ENCODE assay signal across 1 cellular context in the genomic region with DNA sequence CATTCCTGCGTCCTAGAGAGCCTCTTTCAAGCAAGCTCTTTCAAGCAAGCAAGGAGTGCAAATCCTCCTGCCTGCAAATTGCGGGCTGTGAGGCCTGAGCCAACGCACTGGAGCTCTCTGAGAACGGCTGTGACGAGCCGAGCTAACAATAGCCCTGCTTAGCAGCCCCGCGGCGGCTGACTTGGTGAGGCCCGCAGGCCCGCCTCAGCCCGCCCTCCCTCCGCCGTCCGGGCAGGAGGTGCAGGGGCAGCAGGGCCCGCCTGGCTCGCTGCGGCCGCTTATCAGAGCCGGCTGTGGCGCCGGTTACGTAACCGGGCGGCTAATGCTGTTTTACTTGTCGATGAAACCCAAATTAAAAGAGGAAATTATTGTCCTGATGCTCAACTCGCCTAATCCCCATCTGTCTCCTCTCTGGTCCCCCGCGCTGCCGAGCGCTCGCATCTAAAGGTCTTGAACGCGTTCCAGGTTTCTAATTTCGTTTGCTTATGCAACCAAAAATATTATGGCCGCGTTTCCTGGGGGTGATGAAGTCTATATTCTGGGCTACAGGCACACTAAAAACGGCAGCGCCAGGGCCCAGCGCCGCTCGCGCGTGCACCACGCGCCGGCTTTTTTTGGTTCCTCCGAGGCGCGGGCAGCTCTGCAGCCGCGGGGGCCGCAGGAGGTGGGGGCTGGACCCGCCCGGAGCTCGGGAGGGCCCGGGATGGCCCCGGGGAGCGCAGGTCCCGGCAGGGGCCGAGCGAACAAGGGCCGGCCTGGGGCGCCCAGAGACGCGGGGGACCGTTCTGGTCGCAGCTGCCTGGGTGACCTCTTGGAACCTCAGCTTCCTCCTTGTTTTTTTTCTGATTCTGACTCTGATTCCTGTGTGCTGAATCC.
TF ChIP-seq lines count a peak whose summit lies in the region.

No MANE protein-coding gene starts in this region.

TF ChIP-seq in HepG2, 621 proteins besides CTCF, POLR2A, EP300 and RAD21 (continued from another document and continues in another):
- TF ChIP-seq, protein P1, sequence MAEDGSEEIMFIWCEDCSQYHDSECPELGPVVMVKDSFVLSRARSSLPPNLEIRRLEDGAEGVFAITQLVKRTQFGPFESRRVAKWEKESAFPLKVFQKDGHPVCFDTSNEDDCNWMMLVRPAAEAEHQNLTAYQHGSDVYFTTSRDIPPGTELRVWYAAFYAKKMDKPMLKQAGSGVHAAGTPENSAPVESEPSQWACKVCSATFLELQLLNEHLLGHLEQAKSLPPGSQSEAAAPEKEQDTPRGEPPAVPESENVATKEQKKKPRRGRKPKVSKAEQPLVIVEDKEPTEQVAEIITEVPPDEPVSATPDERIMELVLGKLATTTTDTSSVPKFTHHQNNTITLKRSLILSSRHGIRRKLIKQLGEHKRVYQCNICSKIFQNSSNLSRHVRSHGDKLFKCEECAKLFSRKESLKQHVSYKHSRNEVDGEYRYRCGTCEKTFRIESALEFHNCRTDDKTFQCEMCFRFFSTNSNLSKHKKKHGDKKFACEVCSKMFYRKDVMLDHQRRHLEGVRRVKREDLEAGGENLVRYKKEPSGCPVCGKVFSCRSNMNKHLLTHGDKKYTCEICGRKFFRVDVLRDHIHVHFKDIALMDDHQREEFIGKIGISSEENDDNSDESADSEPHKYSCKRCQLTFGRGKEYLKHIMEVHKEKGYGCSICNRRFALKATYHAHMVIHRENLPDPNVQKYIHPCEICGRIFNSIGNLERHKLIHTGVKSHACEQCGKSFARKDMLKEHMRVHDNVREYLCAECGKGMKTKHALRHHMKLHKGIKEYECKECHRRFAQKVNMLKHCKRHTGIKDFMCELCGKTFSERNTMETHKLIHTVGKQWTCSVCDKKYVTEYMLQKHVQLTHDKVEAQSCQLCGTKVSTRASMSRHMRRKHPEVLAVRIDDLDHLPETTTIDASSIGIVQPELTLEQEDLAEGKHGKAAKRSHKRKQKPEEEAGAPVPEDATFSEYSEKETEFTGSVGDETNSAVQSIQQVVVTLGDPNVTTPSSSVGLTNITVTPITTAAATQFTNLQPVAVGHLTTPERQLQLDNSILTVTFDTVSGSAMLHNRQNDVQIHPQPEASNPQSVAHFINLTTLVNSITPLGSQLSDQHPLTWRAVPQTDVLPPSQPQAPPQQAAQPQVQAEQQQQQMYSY (CRISPR knock-in tag; IDR thresholded peaks at IDR 0.05) = 0 out of 2 replicates have a peak, but pooled peaks have one; percentile 8
- TF ChIP-seq MLLT10 (CRISPR knock-in tag; IDR thresholded peaks at IDR 0.05) (no peak), ZNF124 (CRISPR knock-in tag; IDR thresholded peaks at IDR 0.05) (no peak; the same call in 1 of the 2 replicates), ATF1 (CRISPR knock-in tag; IDR thresholded peaks at IDR 0.05) (no peak), ZFYVE20 (CRISPR knock-in tag; IDR thresholded peaks at IDR 0.05; ENCODE audit: borderline replicate concordance, low read depth) (no peak), SKI (IDR thresholded peaks at IDR 0.05; ENCODE audit: partially characterized antibody) (peak; percentile 34), MXD4 (CRISPR knock-in tag; IDR thresholded peaks at IDR 0.05) (peak; percentile 54; the same call in 1 of the 2 replicates), ZNF234 (CRISPR knock-in tag; conservative IDR thresholded peaks at IDR 0.05) (no peak), ZNF781 (CRISPR knock-in tag; IDR thresholded peaks at IDR 0.05; ENCODE audit: borderline replicate concordance, not compliant biosample characterization) (no peak), ZNF335 (CRISPR knock-in tag; IDR thresholded peaks at IDR 0.05) (no peak), ATAD3A (CRISPR knock-in tag; IDR thresholded peaks at IDR 0.05) (no peak), ZNF10 (CRISPR knock-in tag; IDR thresholded peaks at IDR 0.05; ENCODE audit: borderline replicate concordance, low read depth) (no peak), BRCA1 (CRISPR knock-in tag; IDR thresholded peaks at IDR 0.05) (0 out of 2 replicates have a peak, but pooled peaks have one; percentile 55), EEA1 (CRISPR knock-in tag; IDR thresholded peaks at IDR 0.05; ENCODE audit: borderline replicate concordance) (no peak), POLR2AphosphoS2 (IDR thresholded peaks at IDR 0.05; ENCODE audit: low read depth, low read length) (no peak), NFIC (IDR thresholded peaks at IDR 0.05; ENCODE audit: low read length) (no peak), BORCS8-MEF2B (CRISPR knock-in tag; IDR thresholded peaks at IDR 0.05) (no peak; the same call in 1 of the 2 replicates), FOXK1 (CRISPR knock-in tag; IDR thresholded peaks at IDR 0.05; ENCODE audit: borderline replicate concordance, low read depth) (no peak), RFXANK (CRISPR knock-in tag; IDR thresholded peaks at IDR 0.05) (no peak), JUNB (CRISPR knock-in tag; IDR thresholded peaks at IDR 0.05; ENCODE audit: borderline replicate concordance) (no peak), ZNF446 (CRISPR knock-in tag; IDR thresholded peaks at IDR 0.05) (0 out of 2 replicates have a peak, but pooled peaks have one; percentile 39), ZNF577 (CRISPR knock-in tag; IDR thresholded peaks at IDR 0.05; ENCODE audit: borderline replicate concordance, low read depth) (no peak), PAF1 (CRISPR knock-in tag; IDR thresholded peaks at IDR 0.05) (no peak), KDM4B (CRISPR knock-in tag; IDR thresholded peaks at IDR 0.05) (0 out of 2 replicates have a peak, but pooled peaks have one; percentile 5), IKZF1 (IDR thresholded peaks at IDR 0.05) (no peak), ZNF253 (CRISPR knock-in tag; IDR thresholded peaks at IDR 0.05; ENCODE audit: borderline replicate concordance) (no peak), CBX1 (IDR thresholded peaks at IDR 0.05; ENCODE audit: low read depth) (no peak), ZNF326 (CRISPR knock-in tag; IDR thresholded peaks at IDR 0.05; ENCODE audit: borderline replicate concordance) (no peak), PRMT3 (CRISPR knock-in tag; IDR thresholded peaks at IDR 0.05; ENCODE audit: borderline replicate concordance, low read depth) (no peak), SSRP1 (CRISPR knock-in tag; IDR thresholded peaks at IDR 0.05) (no peak), KMT2A (CRISPR knock-in tag; IDR thresholded peaks at IDR 0.05) (peak; percentile 85), GABPA (IDR thresholded peaks at IDR 0.05; ENCODE audit: low read depth, low read length) (no peak), GABPA (CRISPR knock-in tag; IDR thresholded peaks at IDR 0.05; ENCODE audit: low read depth) (no peak), POGZ (CRISPR knock-in tag; IDR thresholded peaks at IDR 0.05) (peak; percentile 57), ZNF17 (CRISPR knock-in tag; IDR thresholded peaks at IDR 0.05) (peak; percentile 84; the same call in 1 of the 2 replicates), FOSL2 (CRISPR knock-in tag; IDR thresholded peaks at IDR 0.05) (peak; percentile 51; the same call in 1 of the 2 replicates), ZNF709 (CRISPR knock-in tag; IDR thresholded peaks at IDR 0.05) (0 out of 2 replicates have a peak, but pooled peaks have one; percentile 68), ZNF256 (CRISPR knock-in tag; conservative IDR thresholded peaks at IDR 0.05) (peak; percentile 30; the same call in 1 of the 2 replicates)
- TF ChIP-seq, protein P2, sequence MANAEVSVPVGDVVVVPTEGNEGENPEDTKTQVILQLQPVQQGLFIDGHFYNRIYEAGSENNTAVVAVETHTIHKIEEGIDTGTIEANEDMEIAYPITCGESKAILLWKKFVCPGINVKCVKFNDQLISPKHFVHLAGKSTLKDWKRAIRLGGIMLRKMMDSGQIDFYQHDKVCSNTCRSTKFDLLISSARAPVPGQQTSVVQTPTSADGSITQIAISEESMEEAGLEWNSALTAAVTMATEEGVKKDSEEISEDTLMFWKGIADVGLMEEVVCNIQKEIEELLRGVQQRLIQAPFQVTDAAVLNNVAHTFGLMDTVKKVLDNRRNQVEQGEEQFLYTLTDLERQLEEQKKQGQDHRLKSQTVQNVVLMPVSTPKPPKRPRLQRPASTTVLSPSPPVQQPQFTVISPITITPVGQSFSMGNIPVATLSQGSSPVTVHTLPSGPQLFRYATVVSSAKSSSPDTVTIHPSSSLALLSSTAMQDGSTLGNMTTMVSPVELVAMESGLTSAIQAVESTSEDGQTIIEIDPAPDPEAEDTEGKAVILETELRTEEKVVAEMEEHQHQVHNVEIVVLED (CRISPR knock-in tag; IDR thresholded peaks at IDR 0.05; ENCODE audit: borderline replicate concordance) = peak; percentile 62; the same call in 1 of the 2 replicates
- TF ChIP-seq, protein P3, sequence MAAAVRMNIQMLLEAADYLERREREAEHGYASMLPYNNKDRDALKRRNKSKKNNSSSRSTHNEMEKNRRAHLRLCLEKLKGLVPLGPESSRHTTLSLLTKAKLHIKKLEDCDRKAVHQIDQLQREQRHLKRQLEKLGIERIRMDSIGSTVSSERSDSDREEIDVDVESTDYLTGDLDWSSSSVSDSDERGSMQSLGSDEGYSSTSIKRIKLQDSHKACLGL (CRISPR knock-in tag; IDR thresholded peaks at IDR 0.05) = no peak; the same call in 1 of the 2 replicates
- TF ChIP-seq, protein P4, sequence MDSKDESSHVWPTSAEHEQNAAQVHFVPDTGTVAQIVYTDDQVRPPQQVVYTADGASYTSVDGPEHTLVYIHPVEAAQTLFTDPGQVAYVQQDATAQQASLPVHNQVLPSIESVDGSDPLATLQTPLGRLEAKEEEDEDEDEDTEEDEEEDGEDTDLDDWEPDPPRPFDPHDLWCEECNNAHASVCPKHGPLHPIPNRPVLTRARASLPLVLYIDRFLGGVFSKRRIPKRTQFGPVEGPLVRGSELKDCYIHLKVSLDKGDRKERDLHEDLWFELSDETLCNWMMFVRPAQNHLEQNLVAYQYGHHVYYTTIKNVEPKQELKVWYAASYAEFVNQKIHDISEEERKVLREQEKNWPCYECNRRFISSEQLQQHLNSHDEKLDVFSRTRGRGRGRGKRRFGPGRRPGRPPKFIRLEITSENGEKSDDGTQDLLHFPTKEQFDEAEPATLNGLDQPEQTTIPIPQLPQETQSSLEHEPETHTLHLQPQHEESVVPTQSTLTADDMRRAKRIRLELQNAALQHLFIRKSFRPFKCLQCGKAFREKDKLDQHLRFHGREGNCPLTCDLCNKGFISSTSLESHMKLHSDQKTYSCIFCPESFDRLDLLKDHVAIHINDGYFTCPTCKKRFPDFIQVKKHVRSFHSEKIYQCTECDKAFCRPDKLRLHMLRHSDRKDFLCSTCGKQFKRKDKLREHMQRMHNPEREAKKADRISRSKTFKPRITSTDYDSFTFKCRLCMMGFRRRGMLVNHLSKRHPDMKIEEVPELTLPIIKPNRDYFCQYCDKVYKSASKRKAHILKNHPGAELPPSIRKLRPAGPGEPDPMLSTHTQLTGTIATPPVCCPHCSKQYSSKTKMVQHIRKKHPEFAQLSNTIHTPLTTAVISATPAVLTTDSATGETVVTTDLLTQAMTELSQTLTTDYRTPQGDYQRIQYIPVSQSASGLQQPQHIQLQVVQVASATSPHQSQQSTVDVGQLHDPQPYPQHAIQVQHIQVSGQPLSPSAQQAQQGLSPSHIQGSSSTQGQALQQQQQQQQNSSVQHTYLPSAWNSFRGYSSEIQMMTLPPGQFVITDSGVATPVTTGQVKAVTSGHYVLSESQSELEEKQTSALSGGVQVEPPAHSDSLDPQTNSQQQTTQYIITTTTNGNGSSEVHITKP (CRISPR knock-in tag; IDR thresholded peaks at IDR 0.05; ENCODE audit: low read depth) = peak; percentile 96
- TF ChIP-seq, protein P5, sequence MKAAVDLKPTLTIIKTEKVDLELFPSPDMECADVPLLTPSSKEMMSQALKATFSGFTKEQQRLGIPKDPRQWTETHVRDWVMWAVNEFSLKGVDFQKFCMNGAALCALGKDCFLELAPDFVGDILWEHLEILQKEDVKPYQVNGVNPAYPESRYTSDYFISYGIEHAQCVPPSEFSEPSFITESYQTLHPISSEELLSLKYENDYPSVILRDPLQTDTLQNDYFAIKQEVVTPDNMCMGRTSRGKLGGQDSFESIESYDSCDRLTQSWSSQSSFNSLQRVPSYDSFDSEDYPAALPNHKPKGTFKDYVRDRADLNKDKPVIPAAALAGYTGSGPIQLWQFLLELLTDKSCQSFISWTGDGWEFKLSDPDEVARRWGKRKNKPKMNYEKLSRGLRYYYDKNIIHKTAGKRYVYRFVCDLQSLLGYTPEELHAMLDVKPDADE (CRISPR knock-in tag; IDR thresholded peaks at IDR 0.05) = no peak
- TF ChIP-seq, protein P6, sequence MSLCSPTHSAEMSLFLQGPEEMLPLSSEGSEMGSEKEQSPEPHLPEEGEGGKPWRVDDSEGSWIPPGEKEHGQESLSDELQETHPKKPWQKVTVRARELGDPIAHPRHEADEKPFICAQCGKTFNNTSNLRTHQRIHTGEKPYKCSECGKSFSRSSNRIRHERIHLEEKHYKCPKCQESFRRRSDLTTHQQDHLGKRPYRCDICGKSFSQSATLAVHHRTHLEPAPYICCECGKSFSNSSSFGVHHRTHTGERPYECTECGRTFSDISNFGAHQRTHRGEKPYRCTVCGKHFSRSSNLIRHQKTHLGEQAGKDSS (CRISPR knock-in tag; IDR thresholded peaks at IDR 0.05; ENCODE audit: borderline replicate concordance, low read depth) = peak; percentile 54; the same call in 1 of the 2 replicates
- TF ChIP-seq, protein P7, sequence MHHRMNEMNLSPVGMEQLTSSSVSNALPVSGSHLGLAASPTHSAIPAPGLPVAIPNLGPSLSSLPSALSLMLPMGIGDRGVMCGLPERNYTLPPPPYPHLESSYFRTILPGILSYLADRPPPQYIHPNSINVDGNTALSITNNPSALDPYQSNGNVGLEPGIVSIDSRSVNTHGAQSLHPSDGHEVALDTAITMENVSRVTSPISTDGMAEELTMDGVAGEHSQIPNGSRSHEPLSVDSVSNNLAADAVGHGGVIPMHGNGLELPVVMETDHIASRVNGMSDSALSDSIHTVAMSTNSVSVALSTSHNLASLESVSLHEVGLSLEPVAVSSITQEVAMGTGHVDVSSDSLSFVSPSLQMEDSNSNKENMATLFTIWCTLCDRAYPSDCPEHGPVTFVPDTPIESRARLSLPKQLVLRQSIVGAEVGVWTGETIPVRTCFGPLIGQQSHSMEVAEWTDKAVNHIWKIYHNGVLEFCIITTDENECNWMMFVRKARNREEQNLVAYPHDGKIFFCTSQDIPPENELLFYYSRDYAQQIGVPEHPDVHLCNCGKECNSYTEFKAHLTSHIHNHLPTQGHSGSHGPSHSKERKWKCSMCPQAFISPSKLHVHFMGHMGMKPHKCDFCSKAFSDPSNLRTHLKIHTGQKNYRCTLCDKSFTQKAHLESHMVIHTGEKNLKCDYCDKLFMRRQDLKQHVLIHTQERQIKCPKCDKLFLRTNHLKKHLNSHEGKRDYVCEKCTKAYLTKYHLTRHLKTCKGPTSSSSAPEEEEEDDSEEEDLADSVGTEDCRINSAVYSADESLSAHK (CRISPR knock-in tag; IDR thresholded peaks at IDR 0.05; ENCODE audit: borderline replicate concordance) = no peak
- TF ChIP-seq, protein P8, sequence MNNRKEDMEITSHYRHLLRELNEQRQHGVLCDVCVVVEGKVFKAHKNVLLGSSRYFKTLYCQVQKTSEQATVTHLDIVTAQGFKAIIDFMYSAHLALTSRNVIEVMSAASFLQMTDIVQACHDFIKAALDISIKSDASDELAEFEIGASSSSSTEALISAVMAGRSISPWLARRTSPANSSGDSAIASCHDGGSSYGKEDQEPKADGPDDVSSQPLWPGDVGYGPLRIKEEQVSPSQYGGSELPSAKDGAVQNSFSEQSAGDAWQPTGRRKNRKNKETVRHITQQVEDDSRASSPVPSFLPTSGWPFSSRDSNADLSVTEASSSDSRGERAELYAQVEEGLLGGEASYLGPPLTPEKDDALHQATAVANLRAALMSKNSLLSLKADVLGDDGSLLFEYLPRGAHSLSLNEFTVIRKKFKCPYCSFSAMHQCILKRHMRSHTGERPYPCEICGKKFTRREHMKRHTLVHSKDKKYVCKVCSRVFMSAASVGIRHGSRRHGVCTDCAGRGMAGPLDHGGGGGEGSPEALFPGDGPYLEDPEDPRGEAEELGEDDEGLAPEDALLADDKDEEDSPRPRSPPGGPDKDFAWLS (CRISPR knock-in tag; IDR thresholded peaks at IDR 0.05; ENCODE audit: borderline replicate concordance) = peak; percentile 92; the same call in 1 of the 2 replicates
